In genomic region chr10:36534471-36535002, GRCh38 we compare ENCODE assay signal across 9 cellular contexts.
DNase-seq lines count a peak whose midpoint lies in the region; ATAC-seq and TF ChIP-seq lines count a peak whose summit lies in the region.
"Had no signal": no experiment of that assay in that cellular context is flagged by ENCODE, and none has a peak within 500 bp of the region (broad histone marks: within the 10 kb centered on the region; RNA-seq: fewer than 3 reads in every experiment).

No MANE protein-coding gene starts in this region.

- no peaks in the 10 kb centered on the region for H3K27me3 ChIP-seq in CD8-positive, alpha-beta memory T cell (ENCODE audit: insufficient read depth, low read length, poor library complexity, severe bottlenecking)

- H3K36me3 Mint-ChIP-seq in stimulated activated effector memory CD8-positive, alpha-beta T cell treated with anti-CD3 and anti-CD28 coated beads, Interleukin-12 subunit alpha, Interleukin-12 subunit beta, amount 100 ng/mL, for 72 hours = no peaks in the 10 kb centered on the region
- H3K36me3 Mint-ChIP-seq in CD8-positive, alpha-beta memory T cell = no peaks in the 10 kb centered on the region

- H3K9me3 Mint-ChIP-seq in stimulated activated effector memory CD8-positive, alpha-beta T cell treated with anti-CD3 and anti-CD28 coated beads, Interleukin-12 subunit alpha, Interleukin-12 subunit beta, amount 100 ng/mL, for 72 hours = peaks cover 6% of the 10 kb centered on the region
- peaks cover 5 to 16% (median 9%) of the 10 kb centered on the region in 5 donors for H3K9me3 Mint-ChIP-seq in CD8-positive, alpha-beta memory T cell
- H3K9me3 Mint-ChIP-seq: dendritic cell treated with granulocyte-macrophage colony-stimulating factor and Interleukin-4, amounts not matched to agents 40 ng/mL and 50 ng/mL, for 4 days had no signal

- H3K4me3 Mint-ChIP-seq in stimulated activated effector memory CD8-positive, alpha-beta T cell treated with anti-CD3 and anti-CD28 coated beads, Interleukin-12 subunit alpha, Interleukin-12 subunit beta, amount 100 ng/mL, for 72 hours = no peak overlapping the region
- no peak overlapping the region for H3K4me3 Mint-ChIP-seq in CD8-positive, alpha-beta memory T cell
- H3K4me3 Mint-ChIP-seq: dendritic cell treated with granulocyte-macrophage colony-stimulating factor and Interleukin-4, amounts not matched to agents 40 ng/mL and 50 ng/mL, for 4 days had no signal

- DNase-seq in CD1c-positive myeloid dendritic cell (ENCODE audit: extremely low spot score) = peak; percentile 7
- peak; percentile 82 for DNase-seq in HS-5 (ENCODE audit: low read depth)
- DNase-seq in cardiac fibroblast (ENCODE audit: low read depth in 2 of 2) = peak; percentile 62 to 96
- no peak for DNase-seq in stimulated activated effector memory CD8-positive, alpha-beta T cell treated with anti-CD3 and anti-CD28 coated beads, Interleukin-12 subunit alpha, Interleukin-12 subunit beta, amount 100 ng/mL, for 72 hours (ENCODE audit: low spot score in 2 of 2)
- no peak for DNase-seq in CD8-positive, alpha-beta memory T cell
- no peak for DNase-seq in OCI-M1 (lab: John Stamatoyannopoulos, UW)
- DNase-seq in NCI-H128 (lab: John Stamatoyannopoulos, UW; ENCODE audit: unreplicated experiment) = no peak

- ATAC-seq in GM21529 (IDR thresholded peaks at IDR 0.05; ENCODE audit: unreplicated experiment) = peak; percentile 91
- peak; percentile 56 for ATAC-seq in stimulated activated effector memory CD8-positive, alpha-beta T cell treated with anti-CD3 and anti-CD28 coated beads, Interleukin-12 subunit alpha, Interleukin-12 subunit beta, amount 100 ng/mL, for 72 hours

- TF ChIP-seq CTCF in cardiac fibroblast (IDR thresholded peaks at IDR 0.05; ENCODE audit: low read depth, low read length) = no peak

- no peaks in the 10 kb centered on the region for H3K4me1 ChIP-seq in CD8-positive, alpha-beta memory T cell (ENCODE audit: insufficient read depth, low read length)

- H3K36me3 ChIP-seq in CD8-positive, alpha-beta memory T cell (ENCODE audit: insufficient read depth, low read length) = no peaks in the 10 kb centered on the region

- H3K27me3 Mint-ChIP-seq in CD8-positive, alpha-beta memory T cell = no peaks in the 10 kb centered on the region
- H3K27me3 Mint-ChIP-seq: dendritic cell treated with granulocyte-macrophage colony-stimulating factor and Interleukin-4, amounts not matched to agents 40 ng/mL and 50 ng/mL, for 4 days had no signal

- H3K9me3 ChIP-seq in CD8-positive, alpha-beta memory T cell (ENCODE audit: low read length) = no peaks in the 10 kb centered on the region

- H3K4me3 ChIP-seq in cardiac fibroblast (replicated peaks in 1 of 2; ENCODE audit: low read depth in 2 of 2, low read length in 2 of 2) = no peak overlapping the region
- H3K4me3 ChIP-seq in CD8-positive, alpha-beta memory T cell (ENCODE audit: low read length) = no peak overlapping the region

- H3K27ac Mint-ChIP-seq in stimulated activated effector memory CD8-positive, alpha-beta T cell treated with anti-CD3 and anti-CD28 coated beads, Interleukin-12 subunit alpha, Interleukin-12 subunit beta, amount 100 ng/mL, for 72 hours = no peak overlapping the region
- H3K27ac Mint-ChIP-seq in CD8-positive, alpha-beta memory T cell = no peak overlapping the region
- H3K27ac Mint-ChIP-seq: dendritic cell treated with granulocyte-macrophage colony-stimulating factor and Interleukin-4, amounts not matched to agents 40 ng/mL and 50 ng/mL, for 4 days had no signal

- no peaks in the 10 kb centered on the region for H3K4me1 Mint-ChIP-seq in stimulated activated effector memory CD8-positive, alpha-beta T cell treated with anti-CD3 and anti-CD28 coated beads, Interleukin-12 subunit alpha, Interleukin-12 subunit beta, amount 100 ng/mL, for 72 hours
- no peaks in the 10 kb centered on the region for H3K4me1 Mint-ChIP-seq in CD8-positive, alpha-beta memory T cell

- no peak overlapping the region for H3K27ac ChIP-seq in CD8-positive, alpha-beta memory T cell (ENCODE audit: low read depth, low read length)

- CTCF ChIA-PET in CD8-positive, alpha-beta memory T cell (lab: Charles Lee) = no interaction called here

- POLR2A ChIA-PET in CD8-positive, alpha-beta memory T cell (lab: Charles Lee) = no interaction called here

Comparison
In these comparisons a context has a peak if more than half of its experiments do, and no peak if none do; other contexts are left out.
1. DNase-seq: peak in CD1c-positive myeloid dendritic cell (single experiment), HS-5 (single experiment) and cardiac fibroblast (2 of 2); none in stimulated activated effector memory CD8-positive, alpha-beta T cell treated with anti-CD3 and anti-CD28 coated beads, Interleukin-12 subunit alpha, Interleukin-12 subunit beta, amount 100 ng/mL, for 72 hours (0 of 2), CD8-positive, alpha-beta memory T cell (0 of 5), OCI-M1 (single experiment) and NCI-H128 (single experiment).